Comparison of ENCODE assay signal across 16 cellular contexts in the genomic region with DNA sequence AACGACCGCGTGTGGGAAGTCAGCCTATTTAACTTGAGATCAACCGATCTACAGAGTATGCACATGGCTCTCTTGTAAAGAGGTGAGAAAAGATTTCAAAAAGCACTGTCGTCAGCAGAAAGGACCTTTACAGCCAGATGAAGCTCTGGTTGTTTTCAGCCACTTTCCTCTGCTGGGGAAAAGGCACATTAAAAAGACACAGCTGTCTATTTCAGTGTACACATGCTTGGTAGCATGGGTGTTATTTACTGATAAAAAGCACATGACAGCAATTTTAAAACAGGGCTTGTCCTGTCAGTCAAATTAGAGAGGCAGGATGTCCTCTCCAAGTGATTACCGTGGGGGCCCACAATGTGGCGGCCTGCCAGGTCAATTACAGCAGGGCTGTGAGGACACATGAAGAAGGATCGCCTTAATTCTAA.
A peak's percentile ranks its signal among the peaks of the same experiment; 100 is the strongest.
DNase-seq lines count a peak whose midpoint lies in the region; ATAC-seq and TF ChIP-seq lines count a peak whose summit lies in the region.
"Had no signal": no experiment of that assay in that cellular context is flagged by ENCODE, and none has a peak within 500 bp of the region (broad histone marks: within the 10 kb centered on the region; RNA-seq: fewer than 3 reads in every experiment).

No MANE protein-coding gene starts in this region.

- TF ChIP-seq CTCF in left ventricle myocardium inferior (IDR thresholded peaks at IDR 0.05; ENCODE audit: borderline replicate concordance) = no peak

- peak; percentile 23 for DNase-seq in NCI-H510A treated with DMSO at 0.1 percent for 48 hours (lab: John Stamatoyannopoulos, UW)
- no peak for DNase-seq in NCI-H510A (lab: John Stamatoyannopoulos, UW)
- DNase-seq in SHP77 (lab: John Stamatoyannopoulos, UW) = peak; percentile 24 to 44
- peak; percentile 85 for DNase-seq in left ventricle myocardium inferior
- no peak for DNase-seq in HT-29 (ENCODE audit: low spot score)
- DNase-seq: activated CD4-positive, alpha-beta T cell treated with anti-CD3 and anti-CD28 coated beads for 48 hours; activated T-cell treated with anti-CD3 and anti-CD28 coated beads, Interleukin-2, amount 50 U/mL, for 1 hour; cerebellar nuclear complex; KG1; NCI-H2171 treated with DMSO at 0.1 percent for 48 hours; T-helper 2 cell; testis had no signal

- peaks cover 19% of the 10 kb centered on the region for H3K4me1 ChIP-seq in left ventricle myocardium inferior
- H3K4me1 ChIP-seq: testis had no signal

- ATAC-seq in HG03378 (IDR thresholded peaks at IDR 0.05; ENCODE audit: unreplicated experiment) (no peak), GM18870 (IDR thresholded peaks at IDR 0.05; ENCODE audit: unreplicated experiment) (no peak), HG03342 (IDR thresholded peaks at IDR 0.05; ENCODE audit: unreplicated experiment) (no peak)
- ATAC-seq: Panc1 had no signal

- H3K9me3 ChIP-seq in left ventricle myocardium inferior (replicated peaks) = no peaks in the 10 kb centered on the region
- H3K9me3 ChIP-seq: testis had no signal

- H3K27ac ChIP-seq in left ventricle myocardium inferior (replicated peaks) = peak overlapping the region; percentile 71
- H3K27ac ChIP-seq: testis had no signal

- intact Hi-C loops in left ventricle myocardium inferior (cut with micrococcal nuclease) = no loop called here

- no peaks in the 10 kb centered on the region for H3K36me3 ChIP-seq in left ventricle myocardium inferior

- no peaks in the 10 kb centered on the region for H3K27me3 ChIP-seq in left ventricle myocardium inferior (ENCODE audit: low read depth)
- H3K27me3 ChIP-seq: testis had no signal

- H3K4me3 ChIP-seq in left ventricle myocardium inferior = no peak overlapping the region
- H3K4me3 ChIP-seq: testis had no signal

Comparison
In these comparisons a context has a peak if more than half of its experiments do, and no peak if none do; other contexts are left out.
1. DNase-seq: peak in NCI-H510A treated with DMSO at 0.1 percent for 48 hours (single experiment), SHP77 (2 of 2) and left ventricle myocardium inferior (single experiment); none in NCI-H510A (single experiment) and HT-29 (single experiment).